ENCODE assay signal across 7 cellular contexts in the genomic region with DNA sequence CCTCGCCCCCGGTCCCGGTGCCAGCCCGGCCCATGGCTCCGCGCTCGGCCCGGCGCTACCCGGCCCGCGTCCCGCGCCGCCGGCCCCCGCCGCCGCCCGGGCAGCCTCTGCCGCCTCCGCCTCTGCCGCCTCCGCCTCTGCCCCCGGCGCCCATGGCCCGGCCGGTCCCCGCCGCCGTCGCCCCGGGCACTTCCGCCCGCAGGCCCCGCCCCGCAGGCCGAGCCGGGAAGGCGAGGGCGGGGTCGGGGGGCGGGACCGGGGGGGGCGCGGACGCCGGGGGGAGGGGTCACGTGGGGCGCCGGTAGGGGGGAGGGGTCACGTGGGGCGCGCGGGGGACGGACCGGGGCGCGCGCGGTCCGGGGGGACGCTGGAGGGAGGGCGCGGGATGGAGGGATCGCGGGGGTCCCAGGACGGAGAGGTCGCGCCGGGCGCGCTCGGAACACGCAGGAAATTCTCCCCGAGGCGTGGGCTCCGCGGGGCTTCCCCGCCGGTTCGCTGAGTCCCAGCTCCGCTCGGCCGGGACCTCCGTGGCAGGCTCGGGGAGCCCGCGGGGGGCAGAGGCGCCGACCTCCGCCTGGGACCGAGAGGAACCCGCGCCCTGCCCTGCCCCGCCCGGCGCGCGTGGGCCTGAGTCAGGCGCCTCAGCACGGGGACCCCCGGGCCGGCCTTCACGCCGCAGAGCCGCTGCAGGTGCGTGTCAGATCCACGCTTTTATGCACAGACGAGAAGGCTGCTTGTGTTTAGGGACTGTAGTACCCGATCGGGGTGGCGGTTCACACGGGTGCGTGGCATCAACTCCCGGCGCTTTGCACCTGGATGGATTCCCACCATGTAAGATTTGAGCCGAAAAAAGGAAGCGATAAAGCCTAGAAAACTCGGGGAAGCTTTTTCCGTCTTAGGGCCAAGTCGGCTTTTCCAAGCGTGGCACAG. TPM values are rescaled to one million over a fixed set of nuclear protein-coding genes. Genes with fewer than 3 reads are reported as not detected.
A peak's percentile ranks its signal among the peaks of the same experiment; 100 is the strongest.
DNase-seq lines count a peak whose midpoint lies in the region; ATAC-seq, FAIRE-seq and TF ChIP-seq lines count a peak whose summit lies in the region.

A gene with protein sequence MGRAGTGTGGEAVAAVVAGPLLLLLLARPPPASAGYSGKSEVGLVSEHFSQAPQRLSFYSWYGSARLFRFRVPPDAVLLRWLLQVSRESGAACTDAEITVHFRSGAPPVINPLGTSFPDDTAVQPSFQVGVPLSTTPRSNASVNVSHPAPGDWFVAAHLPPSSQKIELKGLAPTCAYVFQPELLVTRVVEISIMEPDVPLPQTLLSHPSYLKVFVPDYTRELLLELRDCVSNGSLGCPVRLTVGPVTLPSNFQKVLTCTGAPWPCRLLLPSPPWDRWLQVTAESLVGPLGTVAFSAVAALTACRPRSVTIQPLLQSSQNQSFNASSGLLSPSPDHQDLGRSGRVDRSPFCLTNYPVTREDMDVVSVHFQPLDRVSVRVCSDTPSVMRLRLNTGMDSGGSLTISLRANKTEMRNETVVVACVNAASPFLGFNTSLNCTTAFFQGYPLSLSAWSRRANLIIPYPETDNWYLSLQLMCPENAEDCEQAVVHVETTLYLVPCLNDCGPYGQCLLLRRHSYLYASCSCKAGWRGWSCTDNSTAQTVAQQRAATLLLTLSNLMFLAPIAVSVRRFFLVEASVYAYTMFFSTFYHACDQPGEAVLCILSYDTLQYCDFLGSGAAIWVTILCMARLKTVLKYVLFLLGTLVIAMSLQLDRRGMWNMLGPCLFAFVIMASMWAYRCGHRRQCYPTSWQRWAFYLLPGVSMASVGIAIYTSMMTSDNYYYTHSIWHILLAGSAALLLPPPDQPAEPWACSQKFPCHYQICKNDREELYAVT (minus strand): TSS at position 191 of the 930 bp plus-strand sequence. CDS start 157 bp downstream, at position 34.

- H3K27me3 ChIP-seq in OCI-LY1 (ENCODE audit: insufficient read depth, low read length) (no peaks in the 10 kb centered on the region), stomach (no peaks in the 10 kb centered on the region)

- FAIRE-seq in GM18507 (lab: Jason Lieb, UNC) = no peak

- H3K9ac ChIP-seq in OCI-LY1 (ENCODE audit: low read length) = peak within 1 kb of the TSS; percentile 97

- peak within 1 kb of the TSS; percentile 78 for H3K27ac Mint-ChIP-seq in activated T-helper 17 cell treated with anti-CD3 and anti-CD28 coated beads, Interleukin-2, amount 50 U/mL, for 72 hours
- peak within 1 kb of the TSS; percentile 73 to 77 for H3K27ac Mint-ChIP-seq in natural killer cell

- no peak for TF ChIP-seq EP300 in stomach (IDR thresholded peaks at IDR 0.05)

- no peak within 1 kb of the TSS for H2AFZ ChIP-seq in OCI-LY1 (ENCODE audit: low read length)

- no peaks in the 10 kb centered on the region for H3K9me3 ChIP-seq in OCI-LY1 (ENCODE audit: low read length)
- no peaks in the 10 kb centered on the region for H3K9me3 ChIP-seq in stomach

- no peaks in the 10 kb centered on the region for H4K20me1 ChIP-seq in OCI-LY1 (ENCODE audit: insufficient read depth, low read length)

- WGBS in stomach, 5 donors = 0 to 1% (median 1%) methylated on average over 22 to 115 of the region's 123 CpGs

- no peaks in the 10 kb centered on the region for H3K36me3 Mint-ChIP-seq in activated T-helper 17 cell treated with anti-CD3 and anti-CD28 coated beads, Interleukin-2, amount 50 U/mL, for 72 hours (ENCODE audit: low read depth)
- H3K36me3 Mint-ChIP-seq in natural killer cell = no peaks in the 10 kb centered on the region

- H3K4me1 ChIP-seq in OCI-LY1 (ENCODE audit: insufficient read depth, low read length, severe bottlenecking) (peaks cover 40% of the 10 kb centered on the region), stomach (peaks cover 42 to 61% (median 53%) of the 10 kb centered on the region in 4 donors)

- ATAC-seq in HG02759 (IDR thresholded peaks at IDR 0.05; ENCODE audit: unreplicated experiment) (peak; percentile 67), natural killer cell (peak; percentile 71 to 88 (median 81))
- peak; percentile 68 for ATAC-seq in activated T-helper 17 cell treated with anti-CD3 and anti-CD28 coated beads, Interleukin-2, amount 50 U/mL, for 72 hours (replicated peaks)

- peaks cover 4% of the 10 kb centered on the region for H3K36me3 ChIP-seq in OCI-LY1 (ENCODE audit: insufficient read depth, low read length)
- peaks cover 4 to 9% (median 8%) of the 10 kb centered on the region in 4 donors for H3K36me3 ChIP-seq in stomach

- no peaks in the 10 kb centered on the region for H3K79me2 ChIP-seq in OCI-LY1 (ENCODE audit: insufficient read depth, low read length)

- peak within 1 kb of the TSS; percentile 70 for H3K4me3 Mint-ChIP-seq in activated T-helper 17 cell treated with anti-CD3 and anti-CD28 coated beads, Interleukin-2, amount 50 U/mL, for 72 hours
- H3K4me3 Mint-ChIP-seq in natural killer cell = peak within 1 kb of the TSS; percentile 86

- H3K9me3 Mint-ChIP-seq in activated T-helper 17 cell treated with anti-CD3 and anti-CD28 coated beads, Interleukin-2, amount 50 U/mL, for 72 hours = no peaks in the 10 kb centered on the region
- no peaks in the 10 kb centered on the region for H3K9me3 Mint-ChIP-seq in natural killer cell

- TF ChIP-seq CTCF in OCI-LY1 (IDR thresholded peaks at IDR 0.05; ENCODE audit: low read length) (no peak), fibroblast of mammary gland (conservative IDR thresholded peaks at IDR 0.05; ENCODE audit: control insufficient read depth, insufficient read depth, low read depth, low read length) (no peak), natural killer cell (IDR thresholded peaks at IDR 0.05) (no peak), stomach (IDR thresholded peaks at IDR 0.05) (no peak)

- H3K4me3 ChIP-seq in OCI-LY1 (ENCODE audit: low read depth, low read length, poor library complexity, severe bottlenecking) (peak within 1 kb of the TSS; percentile 98), fibroblast of mammary gland (ENCODE audit: control insufficient read depth, low read depth, low read length) (peak within 1 kb of the TSS; percentile 65), stomach (peak within 1 kb of the TSS; percentile 69 to 99 (median 92))

- intact Hi-C loops in natural killer cell (cut with micrococcal nuclease) (no loop called here), stomach (cut with DNase I; ENCODE audit: low total_unique reads) (no loop called here)

- H3K27ac ChIP-seq in OCI-LY1 (ENCODE audit: low read depth, low read length, poor library complexity, severe bottlenecking) (peak within 1 kb of the TSS; percentile 91), stomach (peak within 1 kb of the TSS; percentile 82 to 97 (median 92))

- H3K27me3 Mint-ChIP-seq in activated T-helper 17 cell treated with anti-CD3 and anti-CD28 coated beads, Interleukin-2, amount 50 U/mL, for 72 hours = no peaks in the 10 kb centered on the region
- no peaks in the 10 kb centered on the region for H3K27me3 Mint-ChIP-seq in natural killer cell (ENCODE audit: low read depth in 2 of 2)

- no peak for TF ChIP-seq POLR2A in stomach (IDR thresholded peaks at IDR 0.05)

- H3K4me2 ChIP-seq in OCI-LY1 (ENCODE audit: low read length) = peak within 1 kb of the TSS; percentile 96

- DNase-seq in GM18507 (ENCODE audit: extremely low spot score, insufficient read length, low read depth) (peak; percentile 86), fibroblast of mammary gland (ENCODE audit: low read depth) (no peak), natural killer cell (peak; percentile 55), stomach (peak; percentile 79)

- peaks cover 6% of the 10 kb centered on the region for H3K4me1 Mint-ChIP-seq in activated T-helper 17 cell treated with anti-CD3 and anti-CD28 coated beads, Interleukin-2, amount 50 U/mL, for 72 hours
- peaks cover 10 to 24% of the 10 kb centered on the region in 2 donors for H3K4me1 Mint-ChIP-seq in natural killer cell

- no peaks in the 10 kb centered on the region for H3K9me2 ChIP-seq in OCI-LY1 (ENCODE audit: low read depth, low read length)

- H3F3A ChIP-seq in OCI-LY1 (ENCODE audit: insufficient read depth, low read length) = no peaks in the 10 kb centered on the region

RNA-seq across cellular contexts. Expression of the gene that starts here (rescaled TPM):
- 10 to 100 TPM; 25.6 to 26.1 TPM for total RNA-seq in activated T-helper 17 cell treated with anti-CD3 and anti-CD28 coated beads, Interleukin-2, amount 50 U/mL, for 72 hours
- total RNA-seq in natural killer cell (10 to 100 TPM; 48.0 to 66.7 (median 54.2) TPM), stomach (100 to 1,000 TPM in 4 of 5 donors, 10 to 100 TPM in 1; 20.7 to 364 (median 162) TPM)
- 10 to 100 TPM; 27.7 to 54.4 (median 33.9) TPM for polyA plus RNA-seq in stomach
